8 cellular contexts compared by ENCODE assay signal in the genomic region with DNA sequence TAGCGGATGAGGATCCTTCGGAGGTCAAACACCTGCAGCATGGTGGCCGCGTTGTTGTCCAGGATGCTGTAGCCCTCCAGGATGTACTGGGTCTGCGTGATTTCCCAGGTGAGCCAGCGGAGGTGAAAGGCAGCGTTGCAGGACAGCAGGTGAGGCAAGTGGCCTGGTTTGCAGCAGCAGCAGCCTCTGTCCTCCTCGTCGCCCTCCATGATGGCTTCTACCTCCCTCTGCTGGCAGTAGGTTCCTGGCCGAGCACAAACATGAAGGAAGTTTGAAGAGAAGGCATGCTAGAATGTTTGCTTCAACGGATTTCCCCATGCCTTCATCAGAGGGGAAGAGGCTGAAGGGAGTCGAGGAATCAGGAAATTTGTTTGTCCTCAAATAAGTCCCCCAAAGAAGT.
A peak's percentile ranks its signal among the peaks of the same experiment; 100 is the strongest.
DNase-seq lines count a peak whose midpoint lies in the region; ATAC-seq, FAIRE-seq and TF ChIP-seq lines count a peak whose summit lies in the region.

No MANE protein-coding gene starts in this region.

- intact Hi-C loops in head of caudate nucleus (cut with DNase I), result no loop called here

- TF ChIP-seq EP300 in suprapubic skin (IDR thresholded peaks at IDR 0.05), result no peak

- no peaks in the 10 kb centered on the region for H3K27me3 ChIP-seq in HUES48 (ENCODE audit: control insufficient read depth, insufficient read depth, low read length)
- no peaks in the 10 kb centered on the region for H3K27me3 ChIP-seq in suprapubic skin

- H3K36me3 ChIP-seq in HUES48 (ENCODE audit: control insufficient read depth, insufficient read depth, low read length) (peaks cover 4% of the 10 kb centered on the region; the same call in 1 of the 2 replicates), suprapubic skin (no peaks in the 10 kb centered on the region)

- H3K4me1 ChIP-seq in HUES48 (ENCODE audit: control insufficient read depth, insufficient read depth, low read length) (peaks cover 33% of the 10 kb centered on the region), suprapubic skin (no peaks in the 10 kb centered on the region)

- H3K9ac ChIP-seq in HUES48 (ENCODE audit: low read depth, low read length), result no peak overlapping the region

- ATAC-seq in SK-N-SH treated with all-trans-retinoic acid at 6 μM for 48 hours (peak; percentile 81), GM18519 (IDR thresholded peaks at IDR 0.05; ENCODE audit: low FRiP score, unreplicated experiment) (no peak)

- peak; percentile 91 for TF ChIP-seq CTCF in D721Med (IDR thresholded peaks at IDR 0.05; ENCODE audit: insufficient read depth, missing control alignments)
- TF ChIP-seq CTCF in suprapubic skin (IDR thresholded peaks at IDR 0.05), result peak; percentile 12 to 19

- FAIRE-seq in D721Med (lab: Jason Lieb, UNC), result peak; percentile 25

- no peak for TF ChIP-seq POLR2A in suprapubic skin (IDR thresholded peaks at IDR 0.05)

- peak; percentile 39 for DNase-seq in D721Med (ENCODE audit: insufficient read length, low spot score)
- DNase-seq in head of caudate nucleus, result peak in 26 of 42 donors; percentile 12 to 72 (median 33)
- DNase-seq in suprapubic skin (ENCODE audit: low spot score in 2 of 2), result no peak
- DNase-seq in activated effector memory CD4-positive, alpha-beta T cell treated with anti-CD3 and anti-CD28 coated beads, Interleukin-2, amount 50 U/mL, for 16 hours, result no peak
- no peak for DNase-seq in activated CD8-positive, alpha-beta memory T cell treated with anti-CD3 and anti-CD28 coated beads for 24 hours

- H3K9me3 ChIP-seq in HUES48 (ENCODE audit: control insufficient read depth, insufficient read depth, low read length), result no peaks in the 10 kb centered on the region
- H3K9me3 ChIP-seq in suprapubic skin, result no peaks in the 10 kb centered on the region

- peak overlapping the region; percentile 46 for H3K27ac ChIP-seq in HUES48 (ENCODE audit: low read depth, low read length)
- no peak overlapping the region for H3K27ac ChIP-seq in suprapubic skin

- H3K4me3 ChIP-seq in HUES48 (ENCODE audit: low read depth, low read length), result no peak overlapping the region
- no peak overlapping the region for H3K4me3 ChIP-seq in suprapubic skin

- WGBS in suprapubic skin, result 71% methylated on average over 12 of the region's 12 CpGs

TF ChIP-seq in SK-N-SH treated with all-trans-retinoic acid at 6 μM for 48 hours, 23 proteins besides CTCF, POLR2A, EP300 and RAD21:
- TF ChIP-seq ZFP3 (CRISPR knock-in tag; IDR thresholded peaks at IDR 0.05) (no peak), ISL1 (CRISPR knock-in tag; IDR thresholded peaks at IDR 0.05) (no peak), ZNF8 (CRISPR knock-in tag; IDR thresholded peaks at IDR 0.05) (no peak), PPARA (CRISPR knock-in tag; IDR thresholded peaks at IDR 0.05; ENCODE audit: borderline replicate concordance) (no peak), BACH2 (CRISPR knock-in tag; IDR thresholded peaks at IDR 0.05; ENCODE audit: borderline replicate concordance) (no peak), ZNF70 (CRISPR knock-in tag; IDR thresholded peaks at IDR 0.05) (no peak), ZNF565 (CRISPR knock-in tag; conservative IDR thresholded peaks at IDR 0.05; ENCODE audit: low read depth) (no peak), TOX (CRISPR knock-in tag; IDR thresholded peaks at IDR 0.05; ENCODE audit: borderline replicate concordance) (no peak), TCF4 (CRISPR knock-in tag; IDR thresholded peaks at IDR 0.05; ENCODE audit: borderline replicate concordance) (no peak), SNAI2 (CRISPR knock-in tag; IDR thresholded peaks at IDR 0.05) (no peak), OSR1 (CRISPR knock-in tag; IDR thresholded peaks at IDR 0.05) (no peak), ZFP30 (CRISPR knock-in tag; IDR thresholded peaks at IDR 0.05) (no peak)
- TF ChIP-seq, protein P1, sequence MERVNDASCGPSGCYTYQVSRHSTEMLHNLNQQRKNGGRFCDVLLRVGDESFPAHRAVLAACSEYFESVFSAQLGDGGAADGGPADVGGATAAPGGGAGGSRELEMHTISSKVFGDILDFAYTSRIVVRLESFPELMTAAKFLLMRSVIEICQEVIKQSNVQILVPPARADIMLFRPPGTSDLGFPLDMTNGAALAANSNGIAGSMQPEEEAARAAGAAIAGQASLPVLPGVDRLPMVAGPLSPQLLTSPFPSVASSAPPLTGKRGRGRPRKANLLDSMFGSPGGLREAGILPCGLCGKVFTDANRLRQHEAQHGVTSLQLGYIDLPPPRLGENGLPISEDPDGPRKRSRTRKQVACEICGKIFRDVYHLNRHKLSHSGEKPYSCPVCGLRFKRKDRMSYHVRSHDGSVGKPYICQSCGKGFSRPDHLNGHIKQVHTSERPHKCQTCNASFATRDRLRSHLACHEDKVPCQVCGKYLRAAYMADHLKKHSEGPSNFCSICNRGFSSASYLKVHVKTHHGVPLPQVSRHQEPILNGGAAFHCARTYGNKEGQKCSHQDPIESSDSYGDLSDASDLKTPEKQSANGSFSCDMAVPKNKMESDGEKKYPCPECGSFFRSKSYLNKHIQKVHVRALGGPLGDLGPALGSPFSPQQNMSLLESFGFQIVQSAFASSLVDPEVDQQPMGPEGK (CRISPR knock-in tag; IDR thresholded peaks at IDR 0.05; ENCODE audit: borderline replicate concordance), result no peak
- TF ChIP-seq, protein P2, sequence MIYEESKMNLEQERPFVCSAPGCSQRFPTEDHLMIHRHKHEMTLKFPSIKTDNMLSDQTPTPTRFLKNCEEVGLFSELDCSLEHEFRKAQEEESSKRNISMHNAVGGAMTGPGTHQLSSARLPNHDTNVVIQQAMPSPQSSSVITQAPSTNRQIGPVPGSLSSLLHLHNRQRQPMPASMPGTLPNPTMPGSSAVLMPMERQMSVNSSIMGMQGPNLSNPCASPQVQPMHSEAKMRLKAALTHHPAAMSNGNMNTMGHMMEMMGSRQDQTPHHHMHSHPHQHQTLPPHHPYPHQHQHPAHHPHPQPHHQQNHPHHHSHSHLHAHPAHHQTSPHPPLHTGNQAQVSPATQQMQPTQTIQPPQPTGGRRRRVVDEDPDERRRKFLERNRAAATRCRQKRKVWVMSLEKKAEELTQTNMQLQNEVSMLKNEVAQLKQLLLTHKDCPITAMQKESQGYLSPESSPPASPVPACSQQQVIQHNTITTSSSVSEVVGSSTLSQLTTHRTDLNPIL (CRISPR knock-in tag; IDR thresholded peaks at IDR 0.05; ENCODE audit: low read depth), result no peak
- TF ChIP-seq, protein P3, sequence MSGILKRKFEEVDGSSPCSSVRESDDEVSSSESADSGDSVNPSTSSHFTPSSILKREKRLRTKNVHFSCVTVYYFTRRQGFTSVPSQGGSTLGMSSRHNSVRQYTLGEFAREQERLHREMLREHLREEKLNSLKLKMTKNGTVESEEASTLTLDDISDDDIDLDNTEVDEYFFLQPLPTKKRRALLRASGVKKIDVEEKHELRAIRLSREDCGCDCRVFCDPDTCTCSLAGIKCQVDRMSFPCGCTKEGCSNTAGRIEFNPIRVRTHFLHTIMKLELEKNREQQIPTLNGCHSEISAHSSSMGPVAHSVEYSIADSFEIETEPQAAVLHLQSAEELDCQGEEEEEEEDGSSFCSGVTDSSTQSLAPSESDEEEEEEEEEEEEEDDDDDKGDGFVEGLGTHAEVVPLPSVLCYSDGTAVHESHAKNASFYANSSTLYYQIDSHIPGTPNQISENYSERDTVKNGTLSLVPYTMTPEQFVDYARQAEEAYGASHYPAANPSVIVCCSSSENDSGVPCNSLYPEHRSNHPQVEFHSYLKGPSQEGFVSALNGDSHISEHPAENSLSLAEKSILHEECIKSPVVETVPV (CRISPR knock-in tag; IDR thresholded peaks at IDR 0.05), result no peak
- TF ChIP-seq, protein P4, sequence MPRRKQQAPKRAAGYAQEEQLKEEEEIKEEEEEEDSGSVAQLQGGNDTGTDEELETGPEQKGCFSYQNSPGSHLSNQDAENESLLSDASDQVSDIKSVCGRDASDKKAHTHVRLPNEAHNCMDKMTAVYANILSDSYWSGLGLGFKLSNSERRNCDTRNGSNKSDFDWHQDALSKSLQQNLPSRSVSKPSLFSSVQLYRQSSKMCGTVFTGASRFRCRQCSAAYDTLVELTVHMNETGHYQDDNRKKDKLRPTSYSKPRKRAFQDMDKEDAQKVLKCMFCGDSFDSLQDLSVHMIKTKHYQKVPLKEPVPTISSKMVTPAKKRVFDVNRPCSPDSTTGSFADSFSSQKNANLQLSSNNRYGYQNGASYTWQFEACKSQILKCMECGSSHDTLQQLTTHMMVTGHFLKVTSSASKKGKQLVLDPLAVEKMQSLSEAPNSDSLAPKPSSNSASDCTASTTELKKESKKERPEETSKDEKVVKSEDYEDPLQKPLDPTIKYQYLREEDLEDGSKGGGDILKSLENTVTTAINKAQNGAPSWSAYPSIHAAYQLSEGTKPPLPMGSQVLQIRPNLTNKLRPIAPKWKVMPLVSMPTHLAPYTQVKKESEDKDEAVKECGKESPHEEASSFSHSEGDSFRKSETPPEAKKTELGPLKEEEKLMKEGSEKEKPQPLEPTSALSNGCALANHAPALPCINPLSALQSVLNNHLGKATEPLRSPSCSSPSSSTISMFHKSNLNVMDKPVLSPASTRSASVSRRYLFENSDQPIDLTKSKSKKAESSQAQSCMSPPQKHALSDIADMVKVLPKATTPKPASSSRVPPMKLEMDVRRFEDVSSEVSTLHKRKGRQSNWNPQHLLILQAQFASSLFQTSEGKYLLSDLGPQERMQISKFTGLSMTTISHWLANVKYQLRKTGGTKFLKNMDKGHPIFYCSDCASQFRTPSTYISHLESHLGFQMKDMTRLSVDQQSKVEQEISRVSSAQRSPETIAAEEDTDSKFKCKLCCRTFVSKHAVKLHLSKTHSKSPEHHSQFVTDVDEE (CRISPR knock-in tag; IDR thresholded peaks at IDR 0.05), result no peak
TF ChIP-seq in SK-N-SH treated with all-trans-retinoic acid at 6 μM for 48 hours: peak in this region for 0.

Comparison
In these comparisons a context has a peak if more than half of its experiments do, and no peak if none do; other contexts are left out.
1. DNase-seq: peak in D721Med (single experiment) and head of caudate nucleus (26 of 42); none in suprapubic skin (0 of 2), activated effector memory CD4-positive, alpha-beta T cell treated with anti-CD3 and anti-CD28 coated beads, Interleukin-2, amount 50 U/mL, for 16 hours (single experiment) and activated CD8-positive, alpha-beta memory T cell treated with anti-CD3 and anti-CD28 coated beads for 24 hours (single experiment).